In genomic region chr17:29788045-29788444, GRCh38 we compare ENCODE assay signal across 32 cellular contexts.
DNase-seq lines count a peak whose midpoint lies in the region; ATAC-seq, FAIRE-seq and TF ChIP-seq lines count a peak whose summit lies in the region.
"Had no signal": no experiment of that assay in that cellular context is flagged by ENCODE, and none has a peak within 500 bp of the region (broad histone marks: within the 10 kb centered on the region; RNA-seq: fewer than 3 reads in every experiment).

No MANE protein-coding gene starts in this region.

- intact Hi-C loops in dendritic cell treated with granulocyte-macrophage colony-stimulating factor and Interleukin-4, amounts not matched to agents 40 ng/mL and 50 ng/mL, for 4 days (cut with micrococcal nuclease), result no loop called here
- intact Hi-C loops in tibial artery (cut with DNase I; ENCODE audit: low total_unique reads), result no loop called here

- no peak for ATAC-seq in memory B cell (ENCODE audit: low read depth)
- ATAC-seq: A549; CD8-positive, alpha-beta T cell; GM12878; GM23338 had no signal

- no peaks in the 10 kb centered on the region for H3K36me3 ChIP-seq in tibial artery

- no peaks in the 10 kb centered on the region for H3K27me3 ChIP-seq in tibial artery

- no peaks in the 10 kb centered on the region for H3K9me3 ChIP-seq in tibial artery
- H3K9me3 ChIP-seq: A549, Caco-2 had no signal

- H3K27me3 Mint-ChIP-seq in dendritic cell treated with granulocyte-macrophage colony-stimulating factor and Interleukin-4, amounts not matched to agents 40 ng/mL and 50 ng/mL, for 4 days, result no peaks in the 10 kb centered on the region
- no peaks in the 10 kb centered on the region for H3K27me3 Mint-ChIP-seq in memory B cell
- H3K27me3 Mint-ChIP-seq: B cell had no signal

- peak overlapping the region; percentile 68 to 73 for H3K27ac ChIP-seq in tibial artery
- H3K27ac ChIP-seq: A549, C4-2B, RWPE1 had no signal

- peaks cover 6% of the 10 kb centered on the region for H3K36me3 Mint-ChIP-seq in dendritic cell treated with granulocyte-macrophage colony-stimulating factor and Interleukin-4, amounts not matched to agents 40 ng/mL and 50 ng/mL, for 4 days (ENCODE audit: low read depth)
- H3K36me3 Mint-ChIP-seq in memory B cell, result peaks cover 20% of the 10 kb centered on the region

- peaks cover 0 to 26% (median 5%) of the 10 kb centered on the region in 4 donors for H3K4me1 ChIP-seq in tibial artery
- H3K4me1 ChIP-seq: Caco-2 had no signal

- peak overlapping the region; percentile 74 for H3K27ac Mint-ChIP-seq in dendritic cell treated with granulocyte-macrophage colony-stimulating factor and Interleukin-4, amounts not matched to agents 40 ng/mL and 50 ng/mL, for 4 days
- peak overlapping the region; percentile 24 for H3K27ac Mint-ChIP-seq in memory B cell
- H3K27ac Mint-ChIP-seq: B cell; CD8-positive, alpha-beta T cell; GM23338 had no signal

- H3K4me3 ChIP-seq in tibial artery, result no peak overlapping the region
- H3K4me3 ChIP-seq in foreskin fibroblast (ENCODE audit: low read depth in 1 of 2, low read length in 2 of 2), result no peak overlapping the region
- H3K4me3 ChIP-seq: A549, GM12878, GM23338 had no signal

- TF ChIP-seq CTCF in tibial artery (IDR thresholded peaks at IDR 0.05) (no peak), foreskin fibroblast (IDR thresholded peaks at IDR 0.05; ENCODE audit: low read depth, low read length) (no peak)

- DNase-seq in RCC 7860 (ENCODE audit: low spot score) (peak; percentile 23), memory B cell (ENCODE audit: low spot score in 2 of 2) (no peak), tibial artery (no peak), foreskin fibroblast (no peak), NCI-H2227 (lab: John Stamatoyannopoulos, UW; ENCODE audit: unreplicated experiment) (no peak)
- DNase-seq in stimulated activated CD4-positive, alpha-beta T cell treated with anti-CD3 and anti-CD28 coated beads, Interleukin-12 subunit alpha, Interleukin-12 subunit beta, amount 100 ng/mL, for 4 hours, result no peak
- DNase-seq: Caco-2; CD8-positive, alpha-beta T cell; DMS 273 treated with DMSO at 0.1 percent for 48 hours; DMS79; EL; GDM1; H9; KBM-7; MV-4-11; NCI-H1105 treated with DMSO at 0.1 percent for 48 hours; NCI-H146; NCI-H1930; NCI-H2107; NCI-H446; NCI-H524 treated with DMSO at 0.1 percent for 48 hours; NCI-H82; NK-92 treated with Interleukin-12 subunit alpha and Interleukin-12 subunit beta, amount 100 ng/mL, for 24 hours; SHP77 had no signal

- peaks cover 50% of the 10 kb centered on the region for H3K4me1 Mint-ChIP-seq in dendritic cell treated with granulocyte-macrophage colony-stimulating factor and Interleukin-4, amounts not matched to agents 40 ng/mL and 50 ng/mL, for 4 days (ENCODE audit: low read depth)
- H3K4me1 Mint-ChIP-seq in memory B cell, result peaks cover 6% of the 10 kb centered on the region

- no peak overlapping the region for H3K4me3 Mint-ChIP-seq in dendritic cell treated with granulocyte-macrophage colony-stimulating factor and Interleukin-4, amounts not matched to agents 40 ng/mL and 50 ng/mL, for 4 days
- no peak overlapping the region for H3K4me3 Mint-ChIP-seq in memory B cell
- H3K4me3 Mint-ChIP-seq: B cell; CD8-positive, alpha-beta T cell; GM23338; H9 had no signal

- peak; percentile 86 for FAIRE-seq in RCC 7860 (lab: Jason Lieb, UNC)
- FAIRE-seq: A549, GM12878, HTR-8/SVneo had no signal

- H3K9me3 Mint-ChIP-seq in dendritic cell treated with granulocyte-macrophage colony-stimulating factor and Interleukin-4, amounts not matched to agents 40 ng/mL and 50 ng/mL, for 4 days, result no peaks in the 10 kb centered on the region
- no peaks in the 10 kb centered on the region for H3K9me3 Mint-ChIP-seq in memory B cell
- H3K9me3 Mint-ChIP-seq: CD8-positive, alpha-beta T cell; GM23338; H9 had no signal
